In genomic region chr7:46544396-46545008, GRCh38 we compare ENCODE assay signal across 11 cellular contexts.
DNase-seq lines count a peak whose midpoint lies in the region; ATAC-seq and TF ChIP-seq lines count a peak whose summit lies in the region.
"Had no signal": no experiment of that assay in that cellular context is flagged by ENCODE, and none has a peak within 500 bp of the region (broad histone marks: within the 10 kb centered on the region; RNA-seq: fewer than 3 reads in every experiment).

No MANE protein-coding gene starts in this region.

- peaks cover 19% of the 10 kb centered on the region for H3K4me1 ChIP-seq in KMS-11 (ENCODE audit: low read depth, poor library complexity, severe bottlenecking)
- peaks cover 0 to 2% (median under 1%) of the 10 kb centered on the region in 4 donors for H3K4me1 ChIP-seq in liver (ENCODE audit: control insufficient read depth in 4 of 4, insufficient read depth in 4 of 4, low read length in 3 of 4)
- H3K4me1 ChIP-seq: BLaER1 treated with 17β-estradiol and CSF1 and Interleukin-3, amounts not matched to agents 10 nM and 100 nM had no signal

- no peak overlapping the region for H2AFZ ChIP-seq in KMS-11 (ENCODE audit: low read depth)

- H3K36me3 Mint-ChIP-seq in glutamatergic neuron (ENCODE audit: unreplicated experiment) (no peaks in the 10 kb centered on the region), WTC11 (no peaks in the 10 kb centered on the region)
- H3K36me3 Mint-ChIP-seq: brain had no signal

- no peak overlapping the region for H3K9ac ChIP-seq in KMS-11
- no peak overlapping the region for H3K9ac ChIP-seq in liver (ENCODE audit: low read depth in 1 of 2, low read length in 2 of 2)
- H3K9ac ChIP-seq: BLaER1 treated with 17β-estradiol and CSF1 and Interleukin-3, amounts not matched to agents 10 nM and 100 nM had no signal

- H4K20me1 ChIP-seq in KMS-11 (ENCODE audit: insufficient read depth) = no peaks in the 10 kb centered on the region
- H4K20me1 ChIP-seq: BLaER1 treated with 17β-estradiol and CSF1 and Interleukin-3, amounts not matched to agents 10 nM and 100 nM had no signal

- CTCF ChIA-PET in WTC11 (lab: Charles Lee) = no interaction called here

- H3K27ac Mint-ChIP-seq in glutamatergic neuron (ENCODE audit: unreplicated experiment) (no peak overlapping the region), WTC11 (no peak overlapping the region)

- no peak overlapping the region for H3K4me3 Mint-ChIP-seq in glutamatergic neuron (ENCODE audit: unreplicated experiment)
- H3K4me3 Mint-ChIP-seq in WTC11 = no peak overlapping the region
- H3K4me3 Mint-ChIP-seq: brain had no signal

- peak overlapping the region; percentile 26; the same call in 1 of the 2 replicates for H3K4me2 ChIP-seq in KMS-11
- H3K4me2 ChIP-seq: BLaER1 treated with 17β-estradiol and CSF1 and Interleukin-3, amounts not matched to agents 10 nM and 100 nM had no signal

- H3K36me3 ChIP-seq in KMS-11 (ENCODE audit: insufficient read depth) = no peaks in the 10 kb centered on the region
- H3K36me3 ChIP-seq in liver (ENCODE audit: control insufficient read depth in 4 of 4, insufficient read depth in 3 of 4, low read depth in 1 of 4, low read length in 3 of 4) = no peaks in the 10 kb centered on the region
- H3K36me3 ChIP-seq: BLaER1 treated with 17β-estradiol and CSF1 and Interleukin-3, amounts not matched to agents 10 nM and 100 nM had no signal

- no peaks in the 10 kb centered on the region for H3K79me2 ChIP-seq in KMS-11 (ENCODE audit: insufficient read depth, low read depth)

- DNase-seq in AG09319 (ENCODE audit: extremely low read depth, low read depth) (peak; percentile 64), brain pericyte (ENCODE audit: low read depth, low spot score) (peak; percentile 65), caudate nucleus (lab: John Stamatoyannopoulos, UW) (no peak), glutamatergic neuron (no peak), WTC11 (ENCODE audit: low spot score) (no peak)
- DNase-seq: stimulated activated naive CD4-positive, alpha-beta T cell treated with Interleukin-2 at 50 U/mL for 16 hours had no signal

- H3K27me3 Mint-ChIP-seq in glutamatergic neuron (ENCODE audit: unreplicated experiment) (peaks cover 2% of the 10 kb centered on the region), WTC11 (ENCODE audit: low read depth) (peaks cover 12% of the 10 kb centered on the region)
- H3K27me3 Mint-ChIP-seq: brain had no signal

- 46% methylated on average over 2 of the region's 2 CpGs for WGBS in liver

- H3K4me3 ChIP-seq in KMS-11 (IDR thresholded peaks at IDR 0.05; ENCODE audit: insufficient read depth, low read depth, low read length) (no peak overlapping the region), liver (ENCODE audit: low read depth in 1 of 3, low read length in 3 of 3) (no peak overlapping the region)
- H3K4me3 ChIP-seq: BLaER1 treated with 17β-estradiol and CSF1 and Interleukin-3, amounts not matched to agents 10 nM and 100 nM had no signal

- POLR2A ChIA-PET in WTC11 (lab: Charles Lee) = no interaction called here

- TF ChIP-seq CTCF in AG09319 (IDR thresholded peaks at IDR 0.05; ENCODE audit: low read depth, low read length) (no peak), KMS-11 (conservative IDR thresholded peaks at IDR 0.05; ENCODE audit: low read depth, low read length) (no peak), liver (IDR thresholded peaks at IDR 0.05; ENCODE audit: low read depth, low read length, missing input control) (no peak), glutamatergic neuron (IDR thresholded peaks at IDR 0.05; ENCODE audit: partially characterized antibody, unreplicated experiment) (no peak), WTC11 (IDR thresholded peaks at IDR 0.05) (no peak)

- H3K9me3 Mint-ChIP-seq in glutamatergic neuron (ENCODE audit: unreplicated experiment) = no peaks in the 10 kb centered on the region
- peaks cover 6% of the 10 kb centered on the region for H3K9me3 Mint-ChIP-seq in WTC11

- H3K27ac ChIP-seq in KMS-11 = peak overlapping the region; percentile 59
- H3K27ac ChIP-seq in liver (ENCODE audit: low read depth in 1 of 2, low read length in 2 of 2) = no peak overlapping the region
- no peak overlapping the region for H3K27ac ChIP-seq in caudate nucleus (ENCODE audit: low read depth, low read length)

- H3K9me3 ChIP-seq in liver (ENCODE audit: control insufficient read depth in 4 of 4, low read length in 3 of 4) = no peaks in the 10 kb centered on the region
- H3K9me3 ChIP-seq: BLaER1 treated with 17β-estradiol and CSF1 and Interleukin-3, amounts not matched to agents 10 nM and 100 nM had no signal

- TF ChIP-seq RAD21 in liver (IDR thresholded peaks at IDR 0.05) = no peak

- H3K4me1 Mint-ChIP-seq in glutamatergic neuron (ENCODE audit: low read depth, unreplicated experiment) (no peaks in the 10 kb centered on the region), WTC11 (peaks cover 22% of the 10 kb centered on the region)
- H3K4me1 Mint-ChIP-seq: brain had no signal

- H3K27me3 ChIP-seq in KMS-11 (ENCODE audit: insufficient read depth, low read depth) (no peaks in the 10 kb centered on the region), liver (ENCODE audit: control insufficient read depth in 4 of 4, insufficient read depth in 4 of 4, low read length in 3 of 4) (no peaks in the 10 kb centered on the region)
- H3K27me3 ChIP-seq: BLaER1 treated with 17β-estradiol and CSF1 and Interleukin-3, amounts not matched to agents 10 nM and 100 nM had no signal

- ATAC-seq in HG02885 (IDR thresholded peaks at IDR 0.05; ENCODE audit: poor library complexity, unreplicated experiment) = no peak
- ATAC-seq in WTC11 = no peak

TF ChIP-seq in liver, 16 proteins besides CTCF, POLR2A, EP300 and RAD21:
- peak; percentile 30 to 36 for TF ChIP-seq JUND (IDR thresholded peaks at IDR 0.05)
- no peak for TF ChIP-seq HNF4G (IDR thresholded peaks at IDR 0.05)
- TF ChIP-seq RXRA (IDR thresholded peaks at IDR 0.05) = no peak
- no peak for TF ChIP-seq FOXA1 (IDR thresholded peaks at IDR 0.05)

TF ChIP-seq in WTC11, 78 proteins besides CTCF, POLR2A, EP300 and RAD21:
- TF ChIP-seq ATF3 (CRISPR knock-in tag; conservative IDR thresholded peaks at IDR 0.05) = no peak

Comparison
In these comparisons a context has a peak if more than half of its experiments do, and no peak if none do; other contexts are left out.
1. DNase-seq: peak in AG09319 (single experiment) and brain pericyte (single experiment); none in caudate nucleus (0 of 61), glutamatergic neuron (single experiment) and WTC11 (single experiment).